9 cellular contexts compared by ENCODE assay signal in genomic region chr7:105306160-105306784, GRCh38.
DNase-seq lines count a peak whose midpoint lies in the region; TF ChIP-seq lines count a peak whose summit lies in the region.
"Had no signal": no experiment of that assay in that cellular context is flagged by ENCODE, and none has a peak within 500 bp of the region (broad histone marks: within the 10 kb centered on the region; RNA-seq: fewer than 3 reads in every experiment).

No MANE protein-coding gene starts in this region.

- in situ Hi-C loops in SK-MEL-5 (cut with HindIII; ENCODE audit: low pct_unique_long_range_greater_than_20kb, low sequenced_read_pairs) (no loop called here), KBM-7 (cut with MboI; ENCODE audit: low pct_unique_long_range_greater_than_20kb, low sequenced_read_pairs) (no loop called here)

- peaks cover 28% of the 10 kb centered on the region for H3K4me1 ChIP-seq in BLaER1

- H3K27ac ChIP-seq in BLaER1, result no peak overlapping the region

- H3K4me2 ChIP-seq in BLaER1, result peak overlapping the region; percentile 8; the same call in 1 of the 2 replicates

- no peaks in the 10 kb centered on the region for H3K27me3 ChIP-seq in BLaER1

- H3K9me3 Mint-ChIP-seq in nephron progenitor cell, result peaks cover 4% of the 10 kb centered on the region

- H3K36me3 ChIP-seq in BLaER1, result peaks cover 3% of the 10 kb centered on the region

- H4K20me1 ChIP-seq in BLaER1, result peaks cover 70% of the 10 kb centered on the region

- no peak overlapping the region for H3K4me3 ChIP-seq in BLaER1
- H3K4me3 ChIP-seq in epithelial cell of esophagus (ENCODE audit: low read length), result no peak overlapping the region

- peaks cover 39% of the 10 kb centered on the region for H3K4me1 Mint-ChIP-seq in nephron progenitor cell

- H3K9ac ChIP-seq in BLaER1, result no peak overlapping the region

- H3K27ac Mint-ChIP-seq in nephron progenitor cell, result no peak overlapping the region

- no peak for TF ChIP-seq CTCF in epithelial cell of esophagus (IDR thresholded peaks at IDR 0.05; ENCODE audit: insufficient read depth, low read depth, low read length, missing control alignments)
- TF ChIP-seq CTCF in nephron progenitor cell (IDR thresholded peaks at IDR 0.05), result no peak

- peak; percentile 12 for DNase-seq in Daoy (ENCODE audit: low read depth)
- peak; percentile 40 for DNase-seq in SK-MEL-5 (ENCODE audit: low read depth, low spot score)
- peak; percentile 43 for DNase-seq in epithelial cell of esophagus (ENCODE audit: low read depth)
- no peak for DNase-seq in foreskin melanocyte
- no peak for DNase-seq in KBM-7
- no peak for DNase-seq in nephron progenitor cell
- no peak for DNase-seq in NCI-H510A treated with DMSO at 0.1 percent for 48 hours (lab: John Stamatoyannopoulos, UW)
- DNase-seq: NCI-H1436 treated with DMSO at 0.1 percent for 48 hours had no signal

- H3K27me3 Mint-ChIP-seq in nephron progenitor cell (ENCODE audit: low read depth, poor library complexity), result no peaks in the 10 kb centered on the region

- H3K4me3 Mint-ChIP-seq in nephron progenitor cell, result no peak overlapping the region

- peaks cover 33% of the 10 kb centered on the region for H3K36me3 Mint-ChIP-seq in nephron progenitor cell (ENCODE audit: low read depth)

- H3K9me3 ChIP-seq in BLaER1, result peaks cover 16% of the 10 kb centered on the region

Comparison
In these comparisons a context has a peak if more than half of its experiments do, and no peak if none do; other contexts are left out.
1. DNase-seq: peak in Daoy (single experiment), SK-MEL-5 (single experiment) and epithelial cell of esophagus (single experiment); none in foreskin melanocyte (single experiment), KBM-7 (single experiment), nephron progenitor cell (single experiment) and NCI-H510A treated with DMSO at 0.1 percent for 48 hours (single experiment).